In genomic region chr15:34301058-34301457, GRCh38 we compare ENCODE assay signal across 16 cellular contexts. TPM values are rescaled to one million over a fixed set of nuclear protein-coding genes. Genes with fewer than 3 reads are reported as not detected.
DNase-seq lines count a peak whose midpoint lies in the region; ATAC-seq and TF ChIP-seq lines count a peak whose summit lies in the region.
"Had no signal": no experiment of that assay in that cellular context is flagged by ENCODE, and none has a peak within 500 bp of the region (broad histone marks: within the 10 kb centered on the region; RNA-seq: fewer than 3 reads in every experiment).

No MANE protein-coding gene starts in this region.

- TF ChIP-seq CTCF in mammary epithelial cell (conservative IDR thresholded peaks at IDR 0.05 in 1 of 2, IDR thresholded peaks at IDR 0.05 in 1 of 2; ENCODE audit: extremely low read depth in 1 of 2, insufficient read depth in 1 of 2, low read depth in 1 of 2, low read length in 2 of 2) = no peak
- no peak for TF ChIP-seq CTCF in esophagus squamous epithelium (IDR thresholded peaks at IDR 0.05)
- TF ChIP-seq CTCF in tibial artery (IDR thresholded peaks at IDR 0.05) = no peak

- H3K27ac Mint-ChIP-seq in activated T-cell treated with anti-CD3 and anti-CD28 coated beads, Interleukin-2, amount 50 U/mL, for 24 hours = peak overlapping the region; percentile 35
- peak overlapping the region in 2 of 3 donors; percentile 15 to 52 for H3K27ac Mint-ChIP-seq in CD4-positive, CD25-positive, alpha-beta regulatory T cell

- no TSS peak for BruUV-seq in mammary epithelial cell (replicated peaks; lab: Mats Ljungman, UMichigan)

- TF ChIP-seq POLR2A in esophagus squamous epithelium (IDR thresholded peaks at IDR 0.05) = no peak

- H3K4me1 ChIP-seq in CD4-positive, CD25-positive, alpha-beta regulatory T cell (ENCODE audit: control insufficient read depth, insufficient read depth, low read length, poor library complexity, severe bottlenecking) = peaks cover 11% of the 10 kb centered on the region
- H3K4me1 ChIP-seq in mammary epithelial cell (ENCODE audit: insufficient read depth, low read length) (no peaks in the 10 kb centered on the region), esophagus squamous epithelium (peaks cover 0 to 46% (median 12%) of the 10 kb centered on the region in 3 donors), tibial artery (peaks cover 0 to 29% (median 11%) of the 10 kb centered on the region in 4 donors)

- H3K4me2 ChIP-seq in mammary epithelial cell (ENCODE audit: insufficient read depth, low read depth, low read length) = no peak overlapping the region
- H3K4me2 ChIP-seq: BLaER1 had no signal

- no peaks in the 10 kb centered on the region for H3K27me3 ChIP-seq in CD4-positive, CD25-positive, alpha-beta regulatory T cell (ENCODE audit: control insufficient read depth, insufficient read depth, low read length)
- H3K27me3 ChIP-seq in mammary epithelial cell (ENCODE audit: insufficient read depth, low read length) (no peaks in the 10 kb centered on the region), esophagus squamous epithelium (no peaks in the 10 kb centered on the region), tibial artery (no peaks in the 10 kb centered on the region)
- H3K27me3 ChIP-seq: BLaER1 had no signal

- H3K79me2 ChIP-seq in mammary epithelial cell (ENCODE audit: insufficient read depth, low read length) = no peaks in the 10 kb centered on the region

- no peaks in the 10 kb centered on the region for H3K9me3 ChIP-seq in CD4-positive, CD25-positive, alpha-beta regulatory T cell (ENCODE audit: control insufficient read depth in 2 of 2, low read length in 2 of 2)
- H3K9me3 ChIP-seq in mammary epithelial cell (replicated peaks; ENCODE audit: insufficient read depth, low read length) = no peaks in the 10 kb centered on the region
- H3K9me3 ChIP-seq in esophagus squamous epithelium = no peaks in the 10 kb centered on the region
- no peaks in the 10 kb centered on the region for H3K9me3 ChIP-seq in tibial artery
- H3K9me3 ChIP-seq: BLaER1 had no signal

- peaks cover 30% of the 10 kb centered on the region for H3K36me3 Mint-ChIP-seq in activated T-cell treated with anti-CD3 and anti-CD28 coated beads, Interleukin-2, amount 50 U/mL, for 24 hours (ENCODE audit: low read depth)
- peaks cover 40% of the 10 kb centered on the region for H3K36me3 Mint-ChIP-seq in CD4-positive, CD25-positive, alpha-beta regulatory T cell

- 51% methylated on average over 3 of the region's 3 CpGs for WGBS in mammary epithelial cell (ENCODE audit: low coverage, missing lambda C conversion rate)
- 42 to 60% methylated on average over 3 of the region's 3 CpGs for WGBS in esophagus squamous epithelium, 2 donors

- H3K9me3 Mint-ChIP-seq in activated T-cell treated with anti-CD3 and anti-CD28 coated beads, Interleukin-2, amount 50 U/mL, for 24 hours = no peaks in the 10 kb centered on the region
- no peaks in the 10 kb centered on the region for H3K9me3 Mint-ChIP-seq in CD4-positive, CD25-positive, alpha-beta regulatory T cell

- DNase-seq in activated T-cell treated with anti-CD3 and anti-CD28 coated beads, Interleukin-2, amount 50 U/mL, for 24 hours = no peak
- DNase-seq in activated T-cell treated with anti-CD3 and anti-CD28 coated beads, Interleukin-2, amount 50 U/mL, for 48 hours = no peak
- no peak for DNase-seq in CD4-positive, CD25-positive, alpha-beta regulatory T cell
- DNase-seq in mammary epithelial cell (peak; percentile 61), esophagus squamous epithelium (lab: John Stamatoyannopoulos, UW) (no peak), superior temporal gyrus (ENCODE audit: extremely low spot score) (no peak), tibial artery (no peak)
- no peak for DNase-seq in effector CD4-positive, alpha-beta T cell
- DNase-seq: DMS 273 treated with DMSO at 0.1 percent for 48 hours, HCEC 1CT had no signal

- dilution Hi-C loops in mammary epithelial cell (cut with HindIII; ENCODE audit: low sequenced_read_pairs) = no loop called here

- intact Hi-C loops in mammary epithelial cell (cut with micrococcal nuclease) = no loop called here
- intact Hi-C loops in esophagus squamous epithelium (cut with DNase I) = no loop called here
- intact Hi-C loops in tibial artery (cut with DNase I; ENCODE audit: low total_unique reads) = no loop called here

- H3K36me3 ChIP-seq in CD4-positive, CD25-positive, alpha-beta regulatory T cell (ENCODE audit: control insufficient read depth, insufficient read depth, low read length) = peaks cover 21% of the 10 kb centered on the region
- no peaks in the 10 kb centered on the region for H3K36me3 ChIP-seq in mammary epithelial cell (ENCODE audit: insufficient read depth, low read length)
- peaks cover 0 to 6% (median 0%) of the 10 kb centered on the region in 3 donors for H3K36me3 ChIP-seq in esophagus squamous epithelium
- no peaks in the 10 kb centered on the region for H3K36me3 ChIP-seq in tibial artery

- H4K20me1 ChIP-seq in mammary epithelial cell (ENCODE audit: insufficient read depth, low read length) = no peaks in the 10 kb centered on the region
- H4K20me1 ChIP-seq: BLaER1 had no signal

- H3K27me3 Mint-ChIP-seq in activated T-cell treated with anti-CD3 and anti-CD28 coated beads, Interleukin-2, amount 50 U/mL, for 24 hours = no peaks in the 10 kb centered on the region
- no peaks in the 10 kb centered on the region for H3K27me3 Mint-ChIP-seq in CD4-positive, CD25-positive, alpha-beta regulatory T cell

- in situ Hi-C loops in mammary epithelial cell (cut with MboI; ENCODE audit: low sequenced_read_pairs in 2 of 2) = no loop called here

- no peak overlapping the region for H3K27ac ChIP-seq in CD4-positive, CD25-positive, alpha-beta regulatory T cell (ENCODE audit: insufficient read depth, low read length, poor library complexity, severe bottlenecking)
- H3K27ac ChIP-seq in mammary epithelial cell (ENCODE audit: insufficient read depth, low read depth, low read length) (no peak overlapping the region), esophagus squamous epithelium (peak overlapping the region in 3 of 4 donors; percentile 26 to 61 (median 52)), tibial artery (no peak overlapping the region)
- H3K27ac ChIP-seq: 22Rv1, BLaER1, HL-60 had no signal

- no peak overlapping the region for H3K4me3 ChIP-seq in CD4-positive, CD25-positive, alpha-beta regulatory T cell (ENCODE audit: low read depth, low read length)
- H3K4me3 ChIP-seq in mammary epithelial cell (replicated peaks in 1 of 3; ENCODE audit: insufficient read depth in 1 of 3, low read depth in 2 of 3, low read length in 3 of 3) (no peak overlapping the region), esophagus squamous epithelium (no peak overlapping the region), tibial artery (no peak overlapping the region)
- H3K4me3 ChIP-seq: BLaER1 had no signal

- ATAC-seq in CD4-positive, CD25-positive, alpha-beta regulatory T cell (ENCODE audit: low read depth in 2 of 2) = no peak

- H3K4me1 Mint-ChIP-seq in activated T-cell treated with anti-CD3 and anti-CD28 coated beads, Interleukin-2, amount 50 U/mL, for 24 hours (ENCODE audit: low read depth) = peaks cover 60% of the 10 kb centered on the region
- H3K4me1 Mint-ChIP-seq in CD4-positive, CD25-positive, alpha-beta regulatory T cell = peaks cover 48 to 93% (median 66%) of the 10 kb centered on the region in 4 donors

- no peak overlapping the region for H2AFZ ChIP-seq in mammary epithelial cell (ENCODE audit: low read depth, low read length)

- CTCF ChIA-PET in mammary epithelial cell (lab: Charles Lee; ENCODE audit: low non-redundant PET) = no interaction called here

- H3K9ac ChIP-seq in mammary epithelial cell (ENCODE audit: insufficient read depth, low read length) = no peak overlapping the region
- H3K9ac ChIP-seq: BLaER1 had no signal

- H3K4me3 Mint-ChIP-seq in activated T-cell treated with anti-CD3 and anti-CD28 coated beads, Interleukin-2, amount 50 U/mL, for 24 hours = no peak overlapping the region
- no peak overlapping the region for H3K4me3 Mint-ChIP-seq in CD4-positive, CD25-positive, alpha-beta regulatory T cell

RNA-seq across cellular contexts. Expression of gene SLC12A6, which starts 36.5 kb away (rescaled TPM):
- 150 TPM for total RNA-seq in CD4-positive, CD25-positive, alpha-beta regulatory T cell
- polyA plus RNA-seq in CD4-positive, CD25-positive, alpha-beta regulatory T cell = 10 to 100 TPM; 14.1 to 18.5 (median 14.5) TPM
- total RNA-seq in mammary epithelial cell (10 to 100 TPM; 15.2 to 17.6 TPM), esophagus squamous epithelium (10 to 100 TPM; 33.0 to 70.3 (median 49.5) TPM)
- polyA plus RNA-seq in mammary epithelial cell = 7.8 TPM
- polyA minus RNA-seq in mammary epithelial cell = 23.0 TPM

RNA-seq across cellular contexts. Expression of gene NOP10, which starts 41.9 kb away (rescaled TPM):
- total RNA-seq in CD4-positive, CD25-positive, alpha-beta regulatory T cell = 54.1 TPM
- polyA plus RNA-seq in CD4-positive, CD25-positive, alpha-beta regulatory T cell = 100 to 1,000 TPM; 421 to 504 (median 464) TPM
- total RNA-seq in mammary epithelial cell = 100 to 1,000 TPM; 187 to 239 TPM
- 514 TPM for polyA plus RNA-seq in mammary epithelial cell
- 226 TPM for polyA minus RNA-seq in mammary epithelial cell
- total RNA-seq in esophagus squamous epithelium = 100 to 1,000 TPM; 132 to 213 (median 176) TPM

RNA-seq across cellular contexts. Expression of gene NUTM1, which starts 42.1 kb away (rescaled TPM):
- total RNA-seq in CD4-positive, CD25-positive, alpha-beta regulatory T cell = not detected
- polyA plus RNA-seq in CD4-positive, CD25-positive, alpha-beta regulatory T cell = not detected
- total RNA-seq in mammary epithelial cell = not detected
- polyA plus RNA-seq in mammary epithelial cell = not detected
- polyA minus RNA-seq in mammary epithelial cell = not detected
- total RNA-seq in esophagus squamous epithelium = not detected
- total RNA-seq: A673, Daoy, H4 had no signal

Comparison
In these comparisons a context has a peak if more than half of its experiments do, and no peak if none do; other contexts are left out.
1. H3K27ac ChIP-seq: peak in esophagus squamous epithelium (3 of 4); none in CD4-positive, CD25-positive, alpha-beta regulatory T cell (single experiment), mammary epithelial cell (single experiment) and tibial artery (0 of 2).